ENCODE assay signal across 9 cellular contexts in genomic region chr16:35431829-35432663, GRCh38.
DNase-seq lines count a peak whose midpoint lies in the region; ATAC-seq, FAIRE-seq and TF ChIP-seq lines count a peak whose summit lies in the region.
"Had no signal": no experiment of that assay in that cellular context is flagged by ENCODE, and none has a peak within 500 bp of the region (broad histone marks: within the 10 kb centered on the region; RNA-seq: fewer than 3 reads in every experiment).

No MANE protein-coding gene starts in this region.

- H3K36me3 ChIP-seq in adrenal gland (replicated peaks in 1 of 2): no peaks in the 10 kb centered on the region

- no peak overlapping the region for H3K27ac Mint-ChIP-seq in neural crest cell (ENCODE audit: unreplicated experiment)
- H3K27ac Mint-ChIP-seq in naive thymus-derived CD8-positive, alpha-beta T cell: no peak overlapping the region

- H3K4me3 ChIP-seq in HL-60 (replicated peaks; ENCODE audit: insufficient read depth, low read length) (no peak overlapping the region), adrenal gland (no peak overlapping the region)

- no peaks in the 10 kb centered on the region for H3K9me3 ChIP-seq in adrenal gland (replicated peaks in 1 of 3)

- intact Hi-C loops in adrenal gland (cut with DNase I): no loop called here

- TF ChIP-seq POLR2A in adrenal gland (IDR thresholded peaks at IDR 0.05): no peak

- H3K27me3 Mint-ChIP-seq in neural crest cell (ENCODE audit: low read depth): no peaks in the 10 kb centered on the region
- no peaks in the 10 kb centered on the region for H3K27me3 Mint-ChIP-seq in naive thymus-derived CD8-positive, alpha-beta T cell
- H3K27me3 Mint-ChIP-seq: CD4-positive, alpha-beta memory T cell had no signal

- POLR2A ChIA-PET in naive thymus-derived CD8-positive, alpha-beta T cell (lab: Charles Lee): no interaction called here

- H3K27me3 ChIP-seq in HL-60 (ENCODE audit: insufficient read depth, poor library complexity, severe bottlenecking) (no peaks in the 10 kb centered on the region), adrenal gland (no peaks in the 10 kb centered on the region)

- H3K4me1 Mint-ChIP-seq in neural crest cell: no peaks in the 10 kb centered on the region
- H3K4me1 Mint-ChIP-seq in naive thymus-derived CD8-positive, alpha-beta T cell: no peaks in the 10 kb centered on the region
- H3K4me1 Mint-ChIP-seq: CD4-positive, alpha-beta memory T cell had no signal

- H3K36me3 Mint-ChIP-seq in neural crest cell (ENCODE audit: low read depth): no peaks in the 10 kb centered on the region
- peaks cover 0 to 5% (median 0%) of the 10 kb centered on the region in 3 donors for H3K36me3 Mint-ChIP-seq in naive thymus-derived CD8-positive, alpha-beta T cell
- H3K36me3 Mint-ChIP-seq: CD4-positive, alpha-beta memory T cell had no signal

- ATAC-seq in naive thymus-derived CD8-positive, alpha-beta T cell: no peak
- no peak for ATAC-seq in HG03196 (IDR thresholded peaks at IDR 0.05; ENCODE audit: unreplicated experiment)

- TF ChIP-seq CTCF in HL-60 (IDR thresholded peaks at IDR 0.05; ENCODE audit: insufficient read depth, low read length) (peak; percentile 98), adrenal gland (IDR thresholded peaks at IDR 0.05) (peak in 5 of 6 experiments; percentile 12 to 42 (median 31)), neural crest cell (conservative IDR thresholded peaks at IDR 0.05) (peak; percentile 49)

- H3K9me3 Mint-ChIP-seq in neural crest cell: peaks cover 28% of the 10 kb centered on the region
- peaks cover 0 to 59% (median 18%) of the 10 kb centered on the region in 9 donors for H3K9me3 Mint-ChIP-seq in naive thymus-derived CD8-positive, alpha-beta T cell

- peak; percentile 20 for DNase-seq in NCI-H2171 treated with DMSO at 0.1 percent for 48 hours (lab: John Stamatoyannopoulos, UW)
- DNase-seq in NCI-H2171 (lab: John Stamatoyannopoulos, UW): no peak
- DNase-seq in HL-60 (ENCODE audit: low read depth in 1 of 2, low spot score in 1 of 2): peak in 1 of 2 experiments; percentile 22
- DNase-seq in adrenal gland: peak in 2 of 7 donors; percentile 17 to 26
- no peak for DNase-seq in neural crest cell (ENCODE audit: low read depth, low spot score)
- no peak for DNase-seq in naive thymus-derived CD8-positive, alpha-beta T cell
- no peak for DNase-seq in frontal cortex (ENCODE audit: low spot score in 2 of 2)
- DNase-seq: CD4-positive, alpha-beta memory T cell had no signal

- no peak for FAIRE-seq in frontal cortex (lab: Jason Lieb, UNC)

- H3K4me3 Mint-ChIP-seq in neural crest cell: no peak overlapping the region
- H3K4me3 Mint-ChIP-seq in naive thymus-derived CD8-positive, alpha-beta T cell: no peak overlapping the region
- H3K4me3 Mint-ChIP-seq: CD4-positive, alpha-beta memory T cell had no signal

- H3K4me1 ChIP-seq in adrenal gland (replicated peaks in 1 of 2): no peaks in the 10 kb centered on the region

- 1 to 12% (median 10%) methylated on average over 3 to 4 of the region's 4 CpGs for WGBS in adrenal gland, 4 donors

- H3K27ac ChIP-seq in HL-60 (replicated peaks) (no peak overlapping the region), adrenal gland (no peak overlapping the region)

Comparison
In these comparisons a context has a peak if more than half of its experiments do, and no peak if none do; other contexts are left out.
1. CTCF ChIP-seq: peak in every context shown above with its lines; median percentile 98 in HL-60; 49 in neural crest cell; 31 in adrenal gland.